Comparison of ENCODE assay signal across 10 cellular contexts in the genomic region with DNA sequence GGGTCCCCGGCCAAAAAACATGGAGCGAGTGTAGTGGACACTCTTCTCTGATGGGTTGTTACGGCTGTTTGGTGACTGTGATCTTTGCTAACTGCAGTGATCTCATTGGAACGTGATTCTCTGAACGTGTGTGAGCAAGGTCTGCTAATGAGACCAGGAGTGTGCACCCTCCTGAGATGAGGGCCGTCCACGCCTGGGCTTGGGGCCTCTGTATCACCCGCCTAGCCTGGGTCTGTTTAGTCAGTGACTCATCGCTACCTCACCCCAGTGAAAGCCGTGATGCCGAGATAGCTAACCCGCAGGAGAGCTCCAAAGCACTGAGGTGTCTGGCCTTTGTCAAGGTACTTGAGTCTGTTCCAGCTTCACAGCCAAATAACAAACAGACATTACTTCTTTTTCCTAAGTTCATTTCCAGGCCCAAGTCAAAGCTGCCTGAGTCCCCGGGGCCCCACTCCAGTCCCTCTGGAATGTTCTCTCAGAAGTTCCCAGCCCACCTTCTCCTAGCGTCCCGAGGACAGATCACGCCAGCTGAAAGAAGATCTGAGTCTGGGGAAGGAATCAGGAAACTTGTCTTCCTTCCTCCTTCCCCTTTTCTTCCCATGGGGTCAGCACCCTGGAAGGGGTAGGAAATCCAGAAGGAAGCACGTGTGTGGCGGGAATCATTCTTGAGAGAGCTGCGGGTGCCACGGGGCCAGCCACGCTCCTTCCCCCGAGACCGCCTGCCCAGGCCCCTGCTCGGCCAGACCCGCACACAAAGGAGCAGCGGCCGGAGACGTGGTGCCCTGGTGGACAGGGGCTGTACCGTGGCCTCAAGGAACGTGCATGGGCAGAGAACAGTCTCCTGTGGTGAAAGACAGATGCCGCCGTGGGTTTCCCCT. TPM values are rescaled to one million over a fixed set of nuclear protein-coding genes. Genes with fewer than 3 reads are reported as not detected.
"Had no signal": no experiment of that assay in that cellular context is flagged by ENCODE, and none has a peak within 500 bp of the region (broad histone marks: within the 10 kb centered on the region; RNA-seq: fewer than 3 reads in every experiment).

No MANE protein-coding gene starts in this region.

RNA-seq across cellular contexts. Expression of a gene that starts 4.8 kb away (rescaled TPM):
- total RNA-seq: activated CD4-positive, alpha-beta T cell treated with anti-CD3 and anti-CD28 coated beads, Interleukin-2, amount 10 ng/mL, durations not matched to agents 7 days and 5 days; activated CD8-positive, alpha-beta T cell treated with anti-CD3 and anti-CD28 coated beads, Interleukin-2, amount 10 ng/mL, durations not matched to agents 7 days and 5 days; activated naive CD8-positive, alpha-beta T cell treated with anti-CD3 and anti-CD28 coated beads, Interleukin-2, amount 10 ng/mL, durations not matched to agents 7 days and 5 days; activated T-helper 2 cell treated with anti-CD3 and anti-CD28 coated beads, Interferon-gamma antibody, Interleukin-2, Interleukin-4, amounts not matched to agents 10 μg/mL and 5 μg/mL and 100 μg/mL, durations not matched to agents 14 hours and 24 hours and 36 hours; gastroesophageal sphincter; heart right ventricle; kidney epithelial cell; renal cortical epithelial cell; thoracic aorta; upper lobe of left lung had no signal

RNA-seq across cellular contexts. Expression of a gene that starts 29.0 kb away (rescaled TPM):
- total RNA-seq: activated CD4-positive, alpha-beta T cell treated with anti-CD3 and anti-CD28 coated beads, Interleukin-2, amount 10 ng/mL, durations not matched to agents 7 days and 5 days; activated CD8-positive, alpha-beta T cell treated with anti-CD3 and anti-CD28 coated beads, Interleukin-2, amount 10 ng/mL, durations not matched to agents 7 days and 5 days; activated naive CD8-positive, alpha-beta T cell treated with anti-CD3 and anti-CD28 coated beads, Interleukin-2, amount 10 ng/mL, durations not matched to agents 7 days and 5 days; activated T-helper 2 cell treated with anti-CD3 and anti-CD28 coated beads, Interferon-gamma antibody, Interleukin-2, Interleukin-4, amounts not matched to agents 10 μg/mL and 5 μg/mL and 100 μg/mL, durations not matched to agents 14 hours and 24 hours and 36 hours; gastroesophageal sphincter; heart right ventricle; kidney epithelial cell; renal cortical epithelial cell; thoracic aorta; upper lobe of left lung had no signal
